Comparison of ENCODE assay signal across 8 cellular contexts in genomic region chr12:53061404-53062010, GRCh38. TPM values are rescaled to one million over a fixed set of nuclear protein-coding genes. Genes with fewer than 3 reads are reported as not detected.
DNase-seq lines count a peak whose midpoint lies in the region; ATAC-seq, FAIRE-seq and TF ChIP-seq lines count a peak whose summit lies in the region.

No MANE protein-coding gene starts in this region.

- no peak overlapping the region for H3K27ac Mint-ChIP-seq in GM23338

- no peak overlapping the region for H4K5ac ChIP-seq in H1 (ENCODE audit: insufficient read length, low read depth, low read length)

- no peak overlapping the region for H2BK5ac ChIP-seq in H1 (ENCODE audit: low read depth, low read length)

- POLR2A ChIA-PET in H1 (lab: Charles Lee; ENCODE audit: partially characterized antibody) = interaction anchor here (0.9 to 5.9 kb wide), 10 partner anchors 8 to 245 kb away, joined by 3 to 26 read pairs (median 4); partner anchors contain the start of genes RARG and TNS2

- H3K23ac ChIP-seq in H1 (ENCODE audit: insufficient read length) = no peak overlapping the region

- H3K27me3 Mint-ChIP-seq in GM23338 (ENCODE audit: insufficient read depth, low read depth, poor library complexity) = peaks cover 7% of the 10 kb centered on the region

- FAIRE-seq in H1 (lab: Jason Lieb, UNC) (no peak), RCC 7860 (lab: Jason Lieb, UNC) (no peak)

- H3K14ac ChIP-seq in H1 (ENCODE audit: insufficient read length) = no peak overlapping the region

- H4K91ac ChIP-seq in H1 (replicated peaks; ENCODE audit: insufficient read length, low read length) = no peak overlapping the region

- no peaks in the 10 kb centered on the region for H3K79me2 ChIP-seq in GM23338 (replicated peaks; ENCODE audit: insufficient read depth)
- no peaks in the 10 kb centered on the region for H3K79me2 ChIP-seq in H1 (ENCODE audit: control insufficient read depth in 1 of 2, insufficient read depth in 2 of 2, low read length in 2 of 2)

- H4K20me1 ChIP-seq in GM23338 (replicated peaks; ENCODE audit: insufficient read depth) = no peaks in the 10 kb centered on the region
- peaks cover 0 to 2% of the 10 kb centered on the region in 2 experiments for H4K20me1 ChIP-seq in H1 (replicated peaks in 1 of 2; ENCODE audit: control insufficient read depth in 1 of 2, insufficient read depth in 2 of 2, low read length in 2 of 2)

- H3K18ac ChIP-seq in H1 (ENCODE audit: extremely low read depth, low read length) = no peak overlapping the region

- H3K9me3 Mint-ChIP-seq in GM23338 = no peaks in the 10 kb centered on the region; the same call in 2 of the 3 replicates

- H3K56ac ChIP-seq in H1 (replicated peaks; ENCODE audit: insufficient read length, low read depth, low read length) = no peak overlapping the region

- no peak overlapping the region for H3K9ac ChIP-seq in H1 (replicated peaks in 1 of 4; ENCODE audit: extremely low read depth in 1 of 4, low read depth in 3 of 4, low read length in 3 of 4)

- no peak for TF ChIP-seq POLR2A in H1 (IDR thresholded peaks at IDR 0.05; ENCODE audit: control extremely low read depth in 1 of 2, low read depth in 2 of 2, low read length in 2 of 2)
- no peak for TF ChIP-seq POLR2A in sigmoid colon (IDR thresholded peaks at IDR 0.05)

- H3K4me3 Mint-ChIP-seq in GM23338 = no peak overlapping the region

- DNase-seq in GM23338 (ENCODE audit: low spot score) (peak; percentile 67), NCI-H345 treated with DMSO at 0.1 percent for 48 hours (lab: John Stamatoyannopoulos, UW; ENCODE audit: unreplicated experiment) (peak; percentile 67), H1 (ENCODE audit: low read depth in 1 of 2, low spot score in 2 of 2) (no peak), sigmoid colon (peak; percentile 72), amniotic stem cell (lab: John Stamatoyannopoulos, UW) (no peak), RCC 7860 (ENCODE audit: low spot score) (no peak)

- no peaks in the 10 kb centered on the region for H3K9me2 ChIP-seq in GM23338 (ENCODE audit: insufficient read depth)

- no peaks in the 10 kb centered on the region for H3K23me2 ChIP-seq in H1 (ENCODE audit: low read depth, low read length)

- H2AK5ac ChIP-seq in H1 (ENCODE audit: low read depth, low read length) = no peak overlapping the region

- intact Hi-C loops in sigmoid colon (cut with DNase I) = no loop called here

- CTCF ChIA-PET in H1 (lab: Charles Lee; ENCODE audit: partially characterized antibody) = interaction anchor here (0.6 to 22.4 kb wide), 20 partner anchors 8 to 803 kb away, joined by 3 to 531 read pairs (median 4); partner anchors contain the start of genes ESPL1, IGFBP6, SOAT2 and SPRYD3

- no peaks in the 10 kb centered on the region for H3K79me1 ChIP-seq in H1 (ENCODE audit: low read depth, low read length)

- TF ChIP-seq EP300 in H1 (IDR thresholded peaks at IDR 0.05; ENCODE audit: borderline replicate concordance in 1 of 2, low read depth in 2 of 2, low read length in 2 of 2) (no peak), sigmoid colon (IDR thresholded peaks at IDR 0.05) (no peak)

- H2AFZ ChIP-seq in GM23338 (no peak overlapping the region), H1 (ENCODE audit: low read length) (no peak overlapping the region)

- H3K36me3 Mint-ChIP-seq in GM23338 (ENCODE audit: low read depth) = peaks cover 3% of the 10 kb centered on the region; the same call in 1 of the 3 replicates

- H3K4me1 ChIP-seq in GM23338 (ENCODE audit: insufficient read depth) (no peaks in the 10 kb centered on the region), H1 (replicated peaks in 1 of 4; ENCODE audit: control insufficient read depth in 3 of 4, insufficient read depth in 4 of 4, low read length in 3 of 4) (peaks cover 0 to 7% (median 0%) of the 10 kb centered on the region in 4 experiments; a peak in 2 of 7 replicates), sigmoid colon (peaks cover 0 to 66% (median 51%) of the 10 kb centered on the region in 4 donors)

- no peak overlapping the region for H2BK120ac ChIP-seq in H1 (replicated peaks; ENCODE audit: low read depth, low read length)

- no peaks in the 10 kb centered on the region; the same call in 1 of the 2 replicates for H3K36me3 ChIP-seq in GM23338 (ENCODE audit: insufficient read depth)
- no peaks in the 10 kb centered on the region for H3K36me3 ChIP-seq in H1 (ENCODE audit: control insufficient read depth in 2 of 4, insufficient read depth in 4 of 4, low read length in 3 of 4)
- H3K36me3 ChIP-seq in sigmoid colon = peaks cover 3 to 95% (median 17%) of the 10 kb centered on the region in 4 donors

- peak; percentile 60 to 82 for TF ChIP-seq CTCF in GM23338 (conservative IDR thresholded peaks at IDR 0.05; ENCODE audit: low read depth in 2 of 2)
- TF ChIP-seq CTCF in H1 (IDR thresholded peaks at IDR 0.05; ENCODE audit: control extremely low read depth in 1 of 3, insufficient read depth in 1 of 3, low read depth in 1 of 3, low read length in 3 of 3) = peak in 2 of 3 experiments; percentile 67 to 69; a peak in 3 of 4 replicates
- TF ChIP-seq CTCF in sigmoid colon (IDR thresholded peaks at IDR 0.05) = peak in 1 of 4 experiments; percentile 6

- H3K4me1 Mint-ChIP-seq in GM23338 = peaks cover 6% of the 10 kb centered on the region

- H3K9me3 ChIP-seq in H1 (ENCODE audit: insufficient read depth in 2 of 2, low read depth in 1 of 2, low read length in 1 of 2) (no peaks in the 10 kb centered on the region), sigmoid colon (no peaks in the 10 kb centered on the region)

- peaks cover 17% of the 10 kb centered on the region; the same call in 1 of the 2 replicates for H3K27me3 ChIP-seq in GM23338 (ENCODE audit: insufficient read depth)
- peaks cover 0 to 9% (median 4%) of the 10 kb centered on the region in 4 experiments; a peak in 4 of 7 replicates for H3K27me3 ChIP-seq in H1 (replicated peaks in 1 of 4; ENCODE audit: control insufficient read depth in 3 of 4, extremely low read depth in 1 of 4, insufficient read depth in 3 of 4, low read length in 3 of 4)
- no peaks in the 10 kb centered on the region for H3K27me3 ChIP-seq in sigmoid colon

- no peak overlapping the region for H3K4ac ChIP-seq in H1 (replicated peaks; ENCODE audit: insufficient read length, low read depth, low read length)

- H4K8ac ChIP-seq in H1 (ENCODE audit: extremely low read depth, insufficient read depth, low read length) = peak overlapping the region; percentile 20; the same call in 1 of the 2 replicates

- H2BK12ac ChIP-seq in H1 (ENCODE audit: low read depth, low read length) = no peak overlapping the region

- H3K4me2 ChIP-seq in GM23338 (no peak overlapping the region; the same call in 1 of the 2 replicates), H1 (ENCODE audit: insufficient read depth in 1 of 2, low read depth in 2 of 2, low read length in 2 of 2) (no peak overlapping the region)

- H2BK15ac ChIP-seq in H1 (ENCODE audit: low read length) = no peak overlapping the region

- H3K4me3 ChIP-seq in GM23338 (no peak overlapping the region), H1 (ENCODE audit: extremely low read depth in 1 of 4, insufficient read depth in 2 of 4, low read depth in 3 of 4, low read length in 4 of 4) (no peak overlapping the region), sigmoid colon (no peak overlapping the region)

- H3K27ac ChIP-seq in GM23338 (ENCODE audit: low read depth) = no peak overlapping the region
- H3K27ac ChIP-seq in H1 (ENCODE audit: low read depth, low read length) = no peak overlapping the region
- H3K27ac ChIP-seq in sigmoid colon = peak overlapping the region; percentile 7 to 83 (median 55)

- no peak overlapping the region for H2BK20ac ChIP-seq in H1 (ENCODE audit: low read length)

- ATAC-seq in GM23338 (peak; percentile 76), HG02981 (IDR thresholded peaks at IDR 0.05; ENCODE audit: unreplicated experiment) (no peak), GM19035 (IDR thresholded peaks at IDR 0.05; ENCODE audit: unreplicated experiment) (no peak)

- H3F3A ChIP-seq in GM23338 (replicated peaks; ENCODE audit: low read depth) = no peaks in the 10 kb centered on the region

- 78% methylated on average over 5 of the region's 5 CpGs; no CpG with 5 or more reads in 1 of the 2 experiments for WGBS in H1 (ENCODE audit: extremely low coverage in 1 of 2, insufficient coverage in 1 of 2, insufficient read length in 1 of 2, insufficient replicate concordance in 2 of 2, low coverage in 1 of 2, low lambda C conversion rate in 2 of 2, missing lambda C conversion rate in 1 of 2), 2 experiments
- WGBS in sigmoid colon, 2 donors = 16 to 66% methylated on average over 5 of the region's 5 CpGs

- peak; percentile 43 to 59 for TF ChIP-seq RAD21 in H1 (IDR thresholded peaks at IDR 0.05 in 1 of 2, conservative IDR thresholded peaks at IDR 0.05 in 1 of 2; ENCODE audit: low read depth in 2 of 2, low read length in 2 of 2)

RNA-seq across cellular contexts. Expression of gene TNS2, which starts 11.6 kb away (rescaled TPM):
- 5.7 and 6.9 TPM in 2 replicates for total RNA-seq in GM23338 (2014; rRNA removed; shearing (Covaris generic))
- polyA plus RNA-seq in GM23338 (2016; fragmentation: Nextera tagmentation; extraction: Ambion mirVana) = 1.5 and 1.8 TPM in 2 replicates
- total RNA-seq in H1 (2021; fragmentation: NEBNext Ultra II Directional; extraction: Animal tissue kit (Norgen Biotek cat#: 25700)) = 4.7 and 5.8 TPM in 2 replicates
- polyA plus RNA-seq in H1 (2011; rRNA removed) = 2.8 and 5.0 TPM in 2 replicates
- 1.7 TPM for polyA plus RNA-seq in H1 (2011; cell fraction: cytosol; rRNA removed)
- 25.7 TPM for polyA plus RNA-seq in H1 (2011; cell fraction: nucleus; rRNA removed)
- polyA plus RNA-seq in H1 (2012, experiment 1 of 2) = 4.3 to 6.2 TPM (median 4.8 TPM) in 4 replicates
- 2.5 TPM for polyA plus RNA-seq in H1 (2012, experiment 2 of 2)
- 3.7 TPM for polyA plus RNA-seq in H1 (2013, experiment 1 of 2)
- 3.4 TPM for polyA plus RNA-seq in H1 (2013, experiment 2 of 2)
- polyA minus RNA-seq in H1 (2011; rRNA and poly(A)+ RNA removed) = 1.7 and 2.8 TPM in 2 replicates
- polyA minus RNA-seq in H1 (2011; cell fraction: cytosol; rRNA and poly(A)+ RNA removed) = 10.8 TPM
- polyA minus RNA-seq in H1 (2011; cell fraction: nucleus; rRNA and poly(A)+ RNA removed) = 10.6 TPM
- 100 to 1,000 TPM; 109 to 117 (median 113) TPM for total RNA-seq in sigmoid colon
- polyA plus RNA-seq in sigmoid colon = 10 to 100 TPM; 12.5 to 60.1 (median 47.4) TPM

RNA-seq across cellular contexts. Expression of gene SPRYD3, which starts 17.7 kb away (rescaled TPM):
- 4.7 and 5.4 TPM in 2 replicates for total RNA-seq in GM23338 (2014; rRNA removed; shearing (Covaris generic))
- polyA plus RNA-seq in GM23338 (2016; fragmentation: Nextera tagmentation; extraction: Ambion mirVana) (3.4 and 4.3 TPM in 2 replicates), H1 (2011; rRNA removed) (8.0 and 10.4 TPM in 2 replicates), sigmoid colon (10 to 100 TPM; 20.1 to 33.4 (median 27.0) TPM)
- 6.6 and 6.8 TPM in 2 replicates for total RNA-seq in H1 (2021; fragmentation: NEBNext Ultra II Directional; extraction: Animal tissue kit (Norgen Biotek cat#: 25700))
- polyA plus RNA-seq in H1 (2011; cell fraction: cytosol; rRNA removed) = 7.4 TPM
- 10.8 TPM for polyA plus RNA-seq in H1 (2011; cell fraction: nucleus; rRNA removed)
- polyA plus RNA-seq in H1 (2012, experiment 1 of 2) = 4.9 to 8.7 TPM (median 6.7 TPM) in 4 replicates
- polyA plus RNA-seq in H1 (2012, experiment 2 of 2) = 6.0 TPM
- 3.4 TPM for polyA plus RNA-seq in H1 (2013, experiment 1 of 2)
- polyA plus RNA-seq in H1 (2013, experiment 2 of 2) = 4.0 TPM
- polyA minus RNA-seq in H1 (2011; rRNA and poly(A)+ RNA removed) = 7.9 and 9.9 TPM in 2 replicates
- 4.6 TPM for polyA minus RNA-seq in H1 (2011; cell fraction: cytosol; rRNA and poly(A)+ RNA removed)
- 7.6 TPM for polyA minus RNA-seq in H1 (2011; cell fraction: nucleus; rRNA and poly(A)+ RNA removed)
- total RNA-seq in sigmoid colon = 10 to 100 TPM; 31.9 to 41.4 (median 35.7) TPM

RNA-seq across cellular contexts. Expression of gene IGFBP6, which starts 36.0 kb away (rescaled TPM):
- 14.1 and 16.6 TPM in 2 replicates for total RNA-seq in GM23338 (2014; rRNA removed; shearing (Covaris generic))
- 14.7 and 17.6 TPM in 2 replicates for polyA plus RNA-seq in GM23338 (2016; fragmentation: Nextera tagmentation; extraction: Ambion mirVana)
- total RNA-seq in H1 (2021; fragmentation: NEBNext Ultra II Directional; extraction: Animal tissue kit (Norgen Biotek cat#: 25700)) = 13.7 and 16.4 TPM in 2 replicates
- polyA plus RNA-seq in H1 (2011; rRNA removed) = 14.7 and 25.3 TPM in 2 replicates
- polyA plus RNA-seq in H1 (2011; cell fraction: cytosol; rRNA removed) = 15.4 TPM
- 13.2 TPM for polyA plus RNA-seq in H1 (2011; cell fraction: nucleus; rRNA removed)
- 5.3 to 13.0 TPM (median 10.2 TPM) in 4 replicates for polyA plus RNA-seq in H1 (2012, experiment 1 of 2)
- 22.3 TPM for polyA plus RNA-seq in H1 (2012, experiment 2 of 2)
- polyA plus RNA-seq in H1 (2013, experiment 1 of 2) = 8.4 TPM
- polyA plus RNA-seq in H1 (2013, experiment 2 of 2) = 10.8 TPM
- 2.6 and 3.5 TPM in 2 replicates for polyA minus RNA-seq in H1 (2011; rRNA and poly(A)+ RNA removed)
- 2.9 TPM for polyA minus RNA-seq in H1 (2011; cell fraction: cytosol; rRNA and poly(A)+ RNA removed)
- polyA minus RNA-seq in H1 (2011; cell fraction: nucleus; rRNA and poly(A)+ RNA removed) = 2.4 TPM
- 100 to 1,000 TPM; 127 to 444 (median 384) TPM for total RNA-seq in sigmoid colon
- polyA plus RNA-seq in sigmoid colon = 100 to 1,000 TPM in 1 of 3 donors, 10 to 100 TPM in 1, 1 to 10 TPM in 1; 3.0 to 133 (median 35.9) TPM

RNA-seq across cellular contexts. Expression of gene SOAT2, which starts 41.8 kb away (rescaled TPM):
- total RNA-seq in GM23338 (2014; rRNA removed; shearing (Covaris generic)) = not detected in 2 replicates
- polyA plus RNA-seq in GM23338 (2016; fragmentation: Nextera tagmentation; extraction: Ambion mirVana) = not detected in 2 replicates
- not detected in 2 replicates for total RNA-seq in H1 (2021; fragmentation: NEBNext Ultra II Directional; extraction: Animal tissue kit (Norgen Biotek cat#: 25700))
- 0.08 and 0.13 TPM in 2 replicates for polyA plus RNA-seq in H1 (2011; rRNA removed)
- 0.12 TPM for polyA plus RNA-seq in H1 (2011; cell fraction: cytosol; rRNA removed)
- 0.21 TPM for polyA plus RNA-seq in H1 (2011; cell fraction: nucleus; rRNA removed)
- polyA plus RNA-seq in H1 (2012, experiment 1 of 2) = not detected in 4 replicates
- polyA plus RNA-seq in H1 (2012, experiment 2 of 2) = not detected
- polyA plus RNA-seq in H1 (2013, experiment 1 of 2) = 0.04 TPM
- not detected for polyA plus RNA-seq in H1 (2013, experiment 2 of 2)
- polyA minus RNA-seq in H1 (2011; rRNA and poly(A)+ RNA removed) = not detected in 2 replicates
- polyA minus RNA-seq in H1 (2011; cell fraction: cytosol; rRNA and poly(A)+ RNA removed) = not detected
- not detected for polyA minus RNA-seq in H1 (2011; cell fraction: nucleus; rRNA and poly(A)+ RNA removed)
- total RNA-seq in sigmoid colon = under 1 TPM in 2 of 4 donors, not detected in 2; 0.41 to 0.55 TPM
- polyA plus RNA-seq in sigmoid colon = under 1 TPM in 1 of 3 donors, not detected in 2; 0.09 TPM

RNA-seq across cellular contexts. Expression of gene EIF4B, which starts 55.3 kb away (rescaled TPM):
- 564 and 584 TPM in 2 replicates for total RNA-seq in GM23338 (2014; rRNA removed; shearing (Covaris generic))
- polyA plus RNA-seq in GM23338 (2016; fragmentation: Nextera tagmentation; extraction: Ambion mirVana) = 130 and 141 TPM in 2 replicates
- 811 and 816 TPM in 2 replicates for total RNA-seq in H1 (2021; fragmentation: NEBNext Ultra II Directional; extraction: Animal tissue kit (Norgen Biotek cat#: 25700))
- 269 and 307 TPM in 2 replicates for polyA plus RNA-seq in H1 (2011; rRNA removed)
- 530 TPM for polyA plus RNA-seq in H1 (2011; cell fraction: cytosol; rRNA removed)
- polyA plus RNA-seq in H1 (2011; cell fraction: nucleus; rRNA removed) = 680 TPM
- 514 to 624 TPM (median 554 TPM) in 4 replicates for polyA plus RNA-seq in H1 (2012, experiment 1 of 2)
- polyA plus RNA-seq in H1 (2012, experiment 2 of 2) = 45.7 TPM
- 453 TPM for polyA plus RNA-seq in H1 (2013, experiment 1 of 2)
- polyA plus RNA-seq in H1 (2013, experiment 2 of 2) = 431 TPM
- polyA minus RNA-seq in H1 (2011; rRNA and poly(A)+ RNA removed) = 939 and 1,134 TPM in 2 replicates
- 559 TPM for polyA minus RNA-seq in H1 (2011; cell fraction: cytosol; rRNA and poly(A)+ RNA removed)
- 516 TPM for polyA minus RNA-seq in H1 (2011; cell fraction: nucleus; rRNA and poly(A)+ RNA removed)
- total RNA-seq in sigmoid colon = 100 to 1,000 TPM; 475 to 575 (median 524) TPM
- 100 to 1,000 TPM; 136 to 233 (median 218) TPM for polyA plus RNA-seq in sigmoid colon

Comparison
In these comparisons a context has a peak if more than half of its experiments do, and no peak if none do; other contexts are left out.
1. DNase-seq: peak in GM23338 (single experiment), NCI-H345 treated with DMSO at 0.1 percent for 48 hours (single experiment) and sigmoid colon (single experiment); none in H1 (0 of 2), amniotic stem cell (single experiment) and RCC 7860 (single experiment).
2. H3K27ac ChIP-seq: peak in sigmoid colon (4 of 4); none in GM23338 (single experiment) and H1 (single experiment).
3. RNA of gene TNS2, which starts 11.6 kb away (total RNA-seq): 109 to 117 TPM in sigmoid colon; 5.7 to 6.9 TPM in GM23338 and 4.7 to 5.8 TPM in H1; every median in the first group is over 10 times any median in the second.